In genomic region chr17:65562206-65562531, GRCh38 we compare ENCODE assay signal across 1 cellular context.
TF ChIP-seq lines count a peak whose summit lies in the region.

No MANE protein-coding gene starts in this region.

TF ChIP-seq in HepG2, 621 proteins besides CTCF, POLR2A, EP300 and RAD21 (continued from another document):
- no peak for TF ChIP-seq MLX (CRISPR knock-in tag; IDR thresholded peaks at IDR 0.05)
- peak; percentile 14 for TF ChIP-seq PHF5A (CRISPR knock-in tag; IDR thresholded peaks at IDR 0.05; ENCODE audit: low read depth, unreplicated experiment)
- no peak for TF ChIP-seq HMG20B (CRISPR knock-in tag; conservative IDR thresholded peaks at IDR 0.05)
- TF ChIP-seq GFI1 (CRISPR knock-in tag; IDR thresholded peaks at IDR 0.05; ENCODE audit: borderline replicate concordance) = no peak
- no peak for TF ChIP-seq ZC3H4 (CRISPR knock-in tag; IDR thresholded peaks at IDR 0.05; ENCODE audit: borderline replicate concordance)
- no peak; the same call in 1 of the 2 replicates for TF ChIP-seq CCDC6 (CRISPR knock-in tag; IDR thresholded peaks at IDR 0.05)
- TF ChIP-seq ZBED4 (CRISPR knock-in tag; IDR thresholded peaks at IDR 0.05; ENCODE audit: borderline replicate concordance) = 0 out of 2 replicates have a peak, but pooled peaks have one; percentile 14
- no peak for TF ChIP-seq SMYD3 (CRISPR knock-in tag; IDR thresholded peaks at IDR 0.05)
- TF ChIP-seq CEBPZ (IDR thresholded peaks at IDR 0.05; ENCODE audit: low read length) = no peak
- TF ChIP-seq ZSCAN21 (CRISPR knock-in tag; IDR thresholded peaks at IDR 0.05; ENCODE audit: borderline replicate concordance) = no peak
- TF ChIP-seq ZNF33B (CRISPR knock-in tag; IDR thresholded peaks at IDR 0.05) = 0 out of 2 replicates have a peak, but pooled peaks have one; percentile 6
- TF ChIP-seq CHD4 (IDR thresholded peaks at IDR 0.05; ENCODE audit: borderline replicate concordance, low read length) = no peak; the same call in 1 of the 2 replicates
- no peak for TF ChIP-seq ZEB1 (IDR thresholded peaks at IDR 0.05; ENCODE audit: insufficient replicate concordance, low read depth)
- TF ChIP-seq ZNF232 (CRISPR knock-in tag; IDR thresholded peaks at IDR 0.05; ENCODE audit: borderline replicate concordance) = no peak
- TF ChIP-seq SIN3A (IDR thresholded peaks at IDR 0.05; ENCODE audit: borderline replicate concordance, low read depth, low read length) = no peak
- TF ChIP-seq SKI (IDR thresholded peaks at IDR 0.05; ENCODE audit: partially characterized antibody) = peak; percentile 0
- 0 out of 2 replicates have a peak, but pooled peaks have one; percentile 7 for TF ChIP-seq ZNF670 (CRISPR knock-in tag; IDR thresholded peaks at IDR 0.05; ENCODE audit: borderline replicate concordance)
- TF ChIP-seq RFX5 (IDR thresholded peaks at IDR 0.05; ENCODE audit: low read depth, low read length) = no peak
- 0 out of 2 replicates have a peak, but pooled peaks have one; percentile 54 for TF ChIP-seq EHMT2 (IDR thresholded peaks at IDR 0.05; ENCODE audit: borderline replicate concordance, low read depth, low read length)
- TF ChIP-seq RBM39 (IDR thresholded peaks at IDR 0.05; ENCODE audit: low read depth, low read length, poor library complexity, severe bottlenecking) = peak; percentile 6
- no peak for TF ChIP-seq E2F2 (CRISPR knock-in tag; IDR thresholded peaks at IDR 0.05; ENCODE audit: borderline replicate concordance)
- no peak; the same call in none of the 2 replicates for TF ChIP-seq PRMT3 (CRISPR knock-in tag; IDR thresholded peaks at IDR 0.05; ENCODE audit: borderline replicate concordance, low read depth)
- no peak for TF ChIP-seq PITX1 (CRISPR knock-in tag; IDR thresholded peaks at IDR 0.05)
- TF ChIP-seq ZNF639 (CRISPR knock-in tag; conservative IDR thresholded peaks at IDR 0.05) = no peak
- no peak for TF ChIP-seq HMGXB3 (CRISPR knock-in tag; IDR thresholded peaks at IDR 0.05; ENCODE audit: borderline replicate concordance)
- TF ChIP-seq SAFB2 (CRISPR knock-in tag; IDR thresholded peaks at IDR 0.05; ENCODE audit: borderline replicate concordance, low read depth) = no peak
- TF ChIP-seq RBM22 (optimal IDR thresholded peaks at IDR 0.05; ENCODE audit: low read length) = no peak
- no peak; the same call in 1 of the 2 replicates for TF ChIP-seq FOXA3 (CRISPR knock-in tag; IDR thresholded peaks at IDR 0.05)
- no peak for TF ChIP-seq ARNT (IDR thresholded peaks at IDR 0.05)
- TF ChIP-seq PHF21A (CRISPR knock-in tag; IDR thresholded peaks at IDR 0.05) = 0 out of 2 replicates have a peak, but pooled peaks have one; percentile 39
TF ChIP-seq in HepG2: peak in this region for 52.
